ENCODE assay signal across 1 cellular context in the genomic region with DNA sequence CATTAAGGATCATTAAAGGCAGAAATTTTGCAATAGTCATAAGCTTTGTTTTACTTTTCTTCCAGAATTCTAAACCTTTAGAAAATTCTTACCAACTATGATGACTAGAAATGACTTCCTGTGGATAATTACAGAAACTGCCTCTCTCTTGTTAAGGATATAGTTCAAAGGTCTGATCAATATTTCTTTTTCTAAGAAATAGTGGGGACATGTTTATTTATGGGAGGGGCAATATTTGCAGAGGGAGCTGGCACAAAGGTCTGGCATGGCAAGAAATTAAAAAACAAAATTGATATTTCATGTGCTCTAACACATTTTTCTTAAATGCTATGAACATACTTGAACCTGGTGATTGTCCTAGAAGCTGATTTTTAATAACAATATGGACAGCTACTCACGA.
TF ChIP-seq lines count a peak whose summit lies in the region.

No MANE protein-coding gene starts in this region.

TF ChIP-seq in GM23338, 12 proteins besides CTCF, POLR2A, EP300 and RAD21 (continued from another document):
- TF ChIP-seq ZNF462 (CRISPR knock-in tag; IDR thresholded peaks at IDR 0.05): no peak
- TF ChIP-seq EZH2phosphoT487 (IDR thresholded peaks at IDR 0.05; ENCODE audit: unreplicated experiment): no peak
- no peak for TF ChIP-seq POLR2AphosphoS5 (IDR thresholded peaks at IDR 0.05; ENCODE audit: low read depth)
- no peak for TF ChIP-seq JUNB (IDR thresholded peaks at IDR 0.05; ENCODE audit: unreplicated experiment)
- TF ChIP-seq CREB1 (CRISPR knock-in tag; IDR thresholded peaks at IDR 0.05; ENCODE audit: low read depth): no peak
